18 cellular contexts compared by ENCODE assay signal in genomic region chr5:142621227-142621626, GRCh38.
DNase-seq lines count a peak whose midpoint lies in the region; TF ChIP-seq lines count a peak whose summit lies in the region.
"Had no signal": no experiment of that assay in that cellular context is flagged by ENCODE, and none has a peak within 500 bp of the region (broad histone marks: within the 10 kb centered on the region; RNA-seq: fewer than 3 reads in every experiment).

No MANE protein-coding gene starts in this region.

- CTCF ChIA-PET in mammary epithelial cell (lab: Charles Lee; ENCODE audit: low non-redundant PET) (interaction anchor here (0.7 kb wide), 1 partner anchor 92 kb away, joined by 13 read pairs; no protein-coding TSS in a partner anchor), MCF 10A (lab: Yijun Ruan, JAX) (interaction anchor here (0.6 to 3.3 kb wide), 4 partner anchors 10 to 1346 kb away, joined by 3 to 20 read pairs (median 10); no protein-coding TSS in a partner anchor)

- H3K4me1 ChIP-seq in mammary epithelial cell (ENCODE audit: insufficient read depth, low read length) = peaks cover 31% of the 10 kb centered on the region
- H3K4me1 ChIP-seq: right lobe of liver, SJCRH30 had no signal

- in situ Hi-C loops in mammary epithelial cell (cut with MboI; ENCODE audit: low sequenced_read_pairs in 2 of 2) = loop anchor here in 1 of 2 donors (25.0 kb wide), 1 partner anchor 266 kb away; no protein-coding TSS in a partner anchor

- no peaks in the 10 kb centered on the region for H3K27me3 ChIP-seq in mammary epithelial cell (ENCODE audit: insufficient read depth, low read length)
- H3K27me3 ChIP-seq: right lobe of liver, SJCRH30 had no signal

- no peak overlapping the region for H3K27ac Mint-ChIP-seq in MCF 10A (ENCODE audit: low read depth, unreplicated experiment)
- H3K27ac Mint-ChIP-seq: nephron progenitor cell; stimulated activated memory B cell treated with anti-CD40 and anti-IgM and Interleukin-4, amounts not matched to agents 10 μg/mL and 1 μg/mL and 100 μg/mL, for 72 hours had no signal

- no peaks in the 10 kb centered on the region for H4K20me1 ChIP-seq in mammary epithelial cell (ENCODE audit: insufficient read depth, low read length)

- H3K79me2 ChIP-seq in mammary epithelial cell (ENCODE audit: insufficient read depth, low read length) = no peaks in the 10 kb centered on the region

- dilution Hi-C loops in mammary epithelial cell (cut with HindIII; ENCODE audit: low sequenced_read_pairs) = no loop called here

- no peaks in the 10 kb centered on the region for H3K27me3 Mint-ChIP-seq in MCF 10A (ENCODE audit: insufficient read depth, unreplicated experiment)
- H3K27me3 Mint-ChIP-seq: stimulated activated memory B cell treated with anti-CD40 and anti-IgM and Interleukin-4, amounts not matched to agents 10 μg/mL and 1 μg/mL and 100 μg/mL, for 72 hours had no signal

- POLR2A ChIA-PET in MCF 10A (lab: Yijun Ruan, JAX) = no interaction called here

- intact Hi-C loops in mammary epithelial cell (cut with micrococcal nuclease) (loop anchor here (1.0 kb wide), 1 partner anchor 24 kb away; no protein-coding TSS in a partner anchor), MCF 10A (cut with micrococcal nuclease) (no loop called here), posterior cingulate gyrus (cut with DNase I) (no loop called here)

- no peaks in the 10 kb centered on the region for H3K36me3 ChIP-seq in mammary epithelial cell (ENCODE audit: insufficient read depth, low read length)
- H3K36me3 ChIP-seq: right lobe of liver, SJCRH30 had no signal

- H3K4me1 Mint-ChIP-seq in MCF 10A (ENCODE audit: insufficient read depth, unreplicated experiment) = peaks cover 12% of the 10 kb centered on the region
- H3K4me1 Mint-ChIP-seq: stimulated activated memory B cell treated with anti-CD40 and anti-IgM and Interleukin-4, amounts not matched to agents 10 μg/mL and 1 μg/mL and 100 μg/mL, for 72 hours had no signal

- no peak overlapping the region for H3K4me3 ChIP-seq in mammary epithelial cell (replicated peaks in 1 of 3; ENCODE audit: insufficient read depth in 1 of 3, low read depth in 2 of 3, low read length in 3 of 3)
- H3K4me3 ChIP-seq: right lobe of liver, SJCRH30 had no signal

- TF ChIP-seq CTCF in mammary epithelial cell (conservative IDR thresholded peaks at IDR 0.05 in 1 of 2, IDR thresholded peaks at IDR 0.05 in 1 of 2; ENCODE audit: extremely low read depth in 1 of 2, insufficient read depth in 1 of 2, low read depth in 1 of 2, low read length in 2 of 2) (no peak), MCF 10A (IDR thresholded peaks at IDR 0.05; ENCODE audit: unreplicated experiment) (no peak)

- H3K9me3 Mint-ChIP-seq in MCF 10A (ENCODE audit: unreplicated experiment) = no peaks in the 10 kb centered on the region

- no TSS peak for BruUV-seq in mammary epithelial cell (replicated peaks; lab: Mats Ljungman, UMichigan)
- BruUV-seq in MCF 10A (replicated peaks; lab: Mats Ljungman, UMichigan) = no TSS peak

- H3K9ac ChIP-seq in mammary epithelial cell (ENCODE audit: insufficient read depth, low read length) = no peak overlapping the region

- DNase-seq in mammary epithelial cell (peak; percentile 31), MCF 10A (ENCODE audit: unreplicated experiment) (no peak), astrocyte of the hippocampus (ENCODE audit: low read depth, low spot score) (peak; percentile 75), kidney glomerular epithelial cell (lab: John Stamatoyannopoulos, UW) (peak; percentile 50), middle frontal gyrus (ENCODE audit: extremely low spot score, low spot score) (no peak), posterior cingulate gyrus (no peak), NCI-H2196 treated with DMSO at 0.1 percent for 48 hours (lab: John Stamatoyannopoulos, UW; ENCODE audit: unreplicated experiment) (no peak), HuH-7 (ENCODE audit: low spot score) (no peak)
- DNase-seq: activated CD8-positive, alpha-beta memory T cell treated with anti-CD3 and anti-CD28 coated beads for 24 hours; activated effector memory CD4-positive, alpha-beta T cell treated with anti-CD3 and anti-CD28 coated beads, Interleukin-2, amount 50 U/mL, for 16 hours; cerebellar nuclear complex; left ventricle myocardium superior; NCI-H2171 treated with DMSO at 0.1 percent for 48 hours; nephron progenitor cell; right lobe of liver; SJCRH30 had no signal

- 38% methylated on average over 3 of the region's 3 CpGs for WGBS in mammary epithelial cell (ENCODE audit: low coverage, missing lambda C conversion rate)

- peak overlapping the region; percentile 43 for H2AFZ ChIP-seq in mammary epithelial cell (ENCODE audit: low read depth, low read length)

- H3K4me3 Mint-ChIP-seq in MCF 10A (ENCODE audit: unreplicated experiment) = no peak overlapping the region
- H3K4me3 Mint-ChIP-seq: nephron progenitor cell; stimulated activated memory B cell treated with anti-CD40 and anti-IgM and Interleukin-4, amounts not matched to agents 10 μg/mL and 1 μg/mL and 100 μg/mL, for 72 hours had no signal

- H3K27ac ChIP-seq in mammary epithelial cell (ENCODE audit: insufficient read depth, low read depth, low read length) = no peak overlapping the region
- H3K27ac ChIP-seq: 22Rv1, right lobe of liver, SJCRH30 had no signal

- H3K4me2 ChIP-seq in mammary epithelial cell (ENCODE audit: insufficient read depth, low read depth, low read length) = peak overlapping the region; percentile 5

- no peaks in the 10 kb centered on the region for H3K9me3 ChIP-seq in mammary epithelial cell (replicated peaks; ENCODE audit: insufficient read depth, low read length)
- H3K9me3 ChIP-seq: right lobe of liver, SJCRH30 had no signal

- no peaks in the 10 kb centered on the region for H3K36me3 Mint-ChIP-seq in MCF 10A (ENCODE audit: insufficient read depth, unreplicated experiment)
- H3K36me3 Mint-ChIP-seq: stimulated activated memory B cell treated with anti-CD40 and anti-IgM and Interleukin-4, amounts not matched to agents 10 μg/mL and 1 μg/mL and 100 μg/mL, for 72 hours had no signal

Comparison
In these comparisons a context has a peak if more than half of its experiments do, and no peak if none do; other contexts are left out.
1. DNase-seq: peak in mammary epithelial cell (single experiment), astrocyte of the hippocampus (single experiment) and kidney glomerular epithelial cell (single experiment); none in MCF 10A (single experiment), middle frontal gyrus (single experiment), posterior cingulate gyrus (0 of 10), NCI-H2196 treated with DMSO at 0.1 percent for 48 hours (single experiment) and HuH-7 (single experiment).